In genomic region chr20:37680420-37680819, GRCh38 we compare ENCODE assay signal across 20 cellular contexts. TPM values are rescaled to one million over a fixed set of nuclear protein-coding genes. Genes with fewer than 3 reads are reported as not detected.
A peak's percentile ranks its signal among the peaks of the same experiment; 100 is the strongest.
DNase-seq lines count a peak whose midpoint lies in the region; ATAC-seq and TF ChIP-seq lines count a peak whose summit lies in the region.
"Had no signal": no experiment of that assay in that cellular context is flagged by ENCODE, and none has a peak within 500 bp of the region (broad histone marks: within the 10 kb centered on the region; RNA-seq: fewer than 3 reads in every experiment).

No MANE protein-coding gene starts in this region.

- DNase-seq in EH (ENCODE audit: low read depth) (peak; percentile 47), LHCN-M2 (ENCODE audit: low read depth) (peak; percentile 56), dermis blood vessel endothelial cell (peak; percentile 13), lung microvascular endothelial cell (ENCODE audit: low read depth in 2 of 2) (peak; percentile 9 to 21), NCI-H82 (lab: John Stamatoyannopoulos, UW) (no peak), colonic mucosa (no peak)
- no peak for DNase-seq in effector CD4-positive, alpha-beta T cell
- DNase-seq: activated CD8-positive, alpha-beta memory T cell treated with anti-CD3 and anti-CD28 coated beads for 24 hours; H7; heart right ventricle; Kasumi-1; NCI-H1417 treated with DMSO at 0.1 percent for 48 hours; SHP77 treated with DMSO at 0.1 percent for 48 hours; stimulated activated CD4-positive, alpha-beta T cell treated with anti-CD3 and anti-CD28 coated beads, Interleukin-12 subunit alpha, Interleukin-12 subunit beta, amount 100 ng/mL, for 4 hours; stimulated activated naive B cell treated with anti-CD40 and anti-IgM and Interleukin-4, amounts not matched to agents 10 μg/mL and 1 μg/mL and 100 μg/mL, for 72 hours; T-helper 17 cell; transverse colon had no signal

- no peak overlapping the region for H3K4me3 ChIP-seq in colonic mucosa
- H3K4me3 ChIP-seq: ascending aorta, heart right ventricle, transverse colon had no signal

- H3K9ac ChIP-seq in colonic mucosa (ENCODE audit: low read depth in 2 of 2, low read length in 2 of 2), result no peak overlapping the region

- no peaks in the 10 kb centered on the region for H3K4me1 ChIP-seq in colonic mucosa
- H3K4me1 ChIP-seq: ascending aorta, heart right ventricle, transverse colon had no signal

- no peaks in the 10 kb centered on the region for H3K36me3 ChIP-seq in colonic mucosa
- H3K36me3 ChIP-seq: ascending aorta, heart right ventricle, transverse colon had no signal

- no peak for TF ChIP-seq CTCF in colonic mucosa (IDR thresholded peaks at IDR 0.05)

- H3K9me3 ChIP-seq in colonic mucosa, result no peaks in the 10 kb centered on the region
- H3K9me3 ChIP-seq: ascending aorta, heart right ventricle, transverse colon had no signal

- intact Hi-C loops in colonic mucosa (cut with DNase I), result no loop called here

- no peaks in the 10 kb centered on the region for H3K27me3 ChIP-seq in colonic mucosa
- H3K27me3 ChIP-seq: ascending aorta had no signal

- no peak for ATAC-seq in GM18520 (IDR thresholded peaks at IDR 0.05; ENCODE audit: unreplicated experiment)
- ATAC-seq: heart right ventricle; stimulated activated naive B cell treated with anti-CD40 and anti-IgM and Interleukin-4, amounts not matched to agents 10 μg/mL and 1 μg/mL and 100 μg/mL, for 72 hours; T-helper 17 cell; WTC11 had no signal

- H3K27ac ChIP-seq in colonic mucosa, result no peak overlapping the region
- H3K27ac ChIP-seq: ascending aorta, heart right ventricle, transverse colon had no signal

RNA-seq across cellular contexts. Expression of gene CTNNBL1, which starts 13.4 kb away (rescaled TPM):
- total RNA-seq in LHCN-M2 (2014; rRNA removed) (33.6 and 41.7 TPM in 2 replicates), dermis blood vessel endothelial cell (32.8 and 35.8 TPM in 2 replicates), lung microvascular endothelial cell (19.4 and 23.4 TPM in 2 replicates), colonic mucosa (10 to 100 TPM; 36.6 to 50.7 TPM)
- 59.1 TPM for polyA plus RNA-seq in LHCN-M2 (2012)

Comparison
In these comparisons a context has a peak if more than half of its experiments do, and no peak if none do; other contexts are left out.
1. DNase-seq: peak in EH (single experiment), LHCN-M2 (single experiment), dermis blood vessel endothelial cell (single experiment) and lung microvascular endothelial cell (2 of 2); none in effector CD4-positive, alpha-beta T cell (single experiment), NCI-H82 (single experiment) and colonic mucosa (single experiment).